In the genomic region with DNA sequence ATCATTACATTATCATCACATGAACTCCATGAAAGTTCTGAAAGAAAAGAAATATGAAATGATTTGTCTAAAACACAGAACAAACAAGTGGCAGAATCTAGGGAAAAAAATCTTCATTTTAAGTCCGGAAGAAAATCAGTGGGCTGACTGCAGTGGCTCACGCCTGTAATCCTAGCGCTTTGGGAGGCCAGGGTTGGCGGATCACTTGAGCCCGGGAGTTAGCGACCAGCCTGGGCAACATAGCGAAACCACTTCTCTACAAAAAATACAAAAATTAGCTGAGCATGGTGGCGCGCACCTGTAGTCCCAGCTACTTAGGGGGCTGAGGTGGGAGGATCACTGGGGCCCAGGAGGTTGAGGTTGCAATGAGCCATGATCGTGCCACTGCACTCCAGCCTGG, we compare ENCODE assay signal across 32 cellular contexts. TPM values are rescaled to one million over a fixed set of nuclear protein-coding genes. Genes with fewer than 3 reads are reported as not detected.
"Had no signal": no experiment of that assay in that cellular context is flagged by ENCODE, and none has a peak within 500 bp of the region (broad histone marks: within the 10 kb centered on the region; RNA-seq: fewer than 3 reads in every experiment).

No MANE protein-coding gene starts in this region.

- H3K36me3 ChIP-seq: esophagus muscularis mucosa, gastroesophageal sphincter, heart left ventricle, left lung, neural progenitor cell, suprapubic skin, transverse colon, vagina had no signal

- H3K27ac Mint-ChIP-seq: dendritic cell treated with granulocyte-macrophage colony-stimulating factor and Interleukin-4, amounts not matched to agents 40 ng/mL and 50 ng/mL, for 4 days; mesothelial cell of epicardium; natural killer cell treated with Interleukin-12 subunit alpha and Interleukin-12 subunit beta and Interleukin-15 and Interleukin-18, amount 100 ng/mL, for 72 hours; neural progenitor cell; progenitor cell of endocrine pancreas; stimulated activated naive CD8-positive, alpha-beta T cell treated with anti-CD3 and anti-CD28 coated beads, Interleukin-15, amount 100 ng/mL, for 72 hours had no signal

- H3K4me3 ChIP-seq: esophagus muscularis mucosa, gastroesophageal sphincter, heart left ventricle, hepatocyte, left lung, mucosa of descending colon, neural progenitor cell, smooth muscle cell, suprapubic skin, transverse colon, vagina had no signal

- H3K4me3 Mint-ChIP-seq: dendritic cell treated with granulocyte-macrophage colony-stimulating factor and Interleukin-4, amounts not matched to agents 40 ng/mL and 50 ng/mL, for 4 days; mesothelial cell of epicardium; natural killer cell treated with Interleukin-12 subunit alpha and Interleukin-12 subunit beta and Interleukin-15 and Interleukin-18, amount 100 ng/mL, for 72 hours; neural progenitor cell; stimulated activated naive CD8-positive, alpha-beta T cell treated with anti-CD3 and anti-CD28 coated beads, Interleukin-15, amount 100 ng/mL, for 72 hours had no signal

- H2AFZ ChIP-seq: hepatocyte, neural progenitor cell, parathyroid adenoma had no signal

- FAIRE-seq: kidney had no signal

- ATAC-seq: foreskin keratinocyte; gastroesophageal sphincter; heart left ventricle; left cardiac atrium; left lung; mucosa of descending colon; natural killer cell treated with Interleukin-12 subunit alpha and Interleukin-12 subunit beta and Interleukin-15 and Interleukin-18, amount 100 ng/mL, for 72 hours; sciatic nerve; stimulated activated naive CD8-positive, alpha-beta T cell treated with anti-CD3 and anti-CD28 coated beads, Interleukin-15, amount 100 ng/mL, for 72 hours had no signal

- H3K9ac ChIP-seq: neural progenitor cell, parathyroid adenoma had no signal

- H3K27me3 ChIP-seq: esophagus muscularis mucosa, foreskin keratinocyte, gastroesophageal sphincter, heart left ventricle, hepatocyte, left lung, neural progenitor cell, suprapubic skin, transverse colon, vagina had no signal

- H3K9me3 ChIP-seq: esophagus muscularis mucosa, gastroesophageal sphincter, heart left ventricle, left lung, mucosa of descending colon, suprapubic skin, transverse colon, vagina had no signal

- H3K4me2 ChIP-seq: hepatocyte, neural progenitor cell, smooth muscle cell had no signal

- H3K27me3 Mint-ChIP-seq: dendritic cell treated with granulocyte-macrophage colony-stimulating factor and Interleukin-4, amounts not matched to agents 40 ng/mL and 50 ng/mL, for 4 days; naive B cell; natural killer cell treated with Interleukin-12 subunit alpha and Interleukin-12 subunit beta and Interleukin-15 and Interleukin-18, amount 100 ng/mL, for 72 hours; progenitor cell of endocrine pancreas; stimulated activated naive CD8-positive, alpha-beta T cell treated with anti-CD3 and anti-CD28 coated beads, Interleukin-15, amount 100 ng/mL, for 72 hours had no signal

- H3K36me3 Mint-ChIP-seq: mesothelial cell of epicardium; naive B cell; natural killer cell treated with Interleukin-12 subunit alpha and Interleukin-12 subunit beta and Interleukin-15 and Interleukin-18, amount 100 ng/mL, for 72 hours had no signal

- H3K27ac ChIP-seq: esophagus muscularis mucosa, foreskin keratinocyte, gastroesophageal sphincter, heart left ventricle, hepatocyte, left lung, neural progenitor cell, parathyroid adenoma, suprapubic skin, transverse colon, vagina had no signal

- H3K9me3 Mint-ChIP-seq: dendritic cell treated with granulocyte-macrophage colony-stimulating factor and Interleukin-4, amounts not matched to agents 40 ng/mL and 50 ng/mL, for 4 days; mesothelial cell of epicardium; naive B cell; natural killer cell treated with Interleukin-12 subunit alpha and Interleukin-12 subunit beta and Interleukin-15 and Interleukin-18, amount 100 ng/mL, for 72 hours; neural progenitor cell; stimulated activated naive CD8-positive, alpha-beta T cell treated with anti-CD3 and anti-CD28 coated beads, Interleukin-15, amount 100 ng/mL, for 72 hours had no signal

- DNase-seq: effector CD8-positive, alpha-beta T cell; foreskin keratinocyte; heart left ventricle; kidney; left cardiac atrium; left lung; mesenchymal stem cell; mucosa of descending colon; naive B cell; stimulated activated CD4-positive, alpha-beta T cell treated with anti-CD3 and anti-CD28 coated beads, Interleukin-12 subunit alpha, Interleukin-12 subunit beta, amount 100 ng/mL, for 4 hours; stimulated activated CD4-positive, alpha-beta T cell treated with anti-CD3 and anti-CD28 coated beads, Interleukin-1b, Interleukin-23, amount 100 ng/mL, for 48 hours; stimulated activated CD4-positive, alpha-beta T cell treated with anti-CD3 and anti-CD28 coated beads, Interleukin-4, amount 100 ng/mL, for 1 hour; stimulated activated CD8-positive, alpha-beta memory T cell treated with anti-CD3 and anti-CD28 coated beads, Interleukin-4, amount 100 ng/mL, for 48 hours; stimulated activated naive CD4-positive, alpha-beta T cell; stimulated activated naive CD8-positive, alpha-beta T cell treated with anti-CD3 and anti-CD28 coated beads, Interleukin-15, amount 100 ng/mL, for 72 hours; transverse colon had no signal

RNA-seq across cellular contexts. Expression of gene RIMKLA, which starts 50.4 kb away (rescaled TPM):
- total RNA-seq: endothelial cell of umbilical vein, foreskin keratinocyte, osteoblast had no signal
- polyA plus RNA-seq: fibroblast of lung, foreskin keratinocyte had no signal
